ENCODE assay signal across 8 cellular contexts in the genomic region with DNA sequence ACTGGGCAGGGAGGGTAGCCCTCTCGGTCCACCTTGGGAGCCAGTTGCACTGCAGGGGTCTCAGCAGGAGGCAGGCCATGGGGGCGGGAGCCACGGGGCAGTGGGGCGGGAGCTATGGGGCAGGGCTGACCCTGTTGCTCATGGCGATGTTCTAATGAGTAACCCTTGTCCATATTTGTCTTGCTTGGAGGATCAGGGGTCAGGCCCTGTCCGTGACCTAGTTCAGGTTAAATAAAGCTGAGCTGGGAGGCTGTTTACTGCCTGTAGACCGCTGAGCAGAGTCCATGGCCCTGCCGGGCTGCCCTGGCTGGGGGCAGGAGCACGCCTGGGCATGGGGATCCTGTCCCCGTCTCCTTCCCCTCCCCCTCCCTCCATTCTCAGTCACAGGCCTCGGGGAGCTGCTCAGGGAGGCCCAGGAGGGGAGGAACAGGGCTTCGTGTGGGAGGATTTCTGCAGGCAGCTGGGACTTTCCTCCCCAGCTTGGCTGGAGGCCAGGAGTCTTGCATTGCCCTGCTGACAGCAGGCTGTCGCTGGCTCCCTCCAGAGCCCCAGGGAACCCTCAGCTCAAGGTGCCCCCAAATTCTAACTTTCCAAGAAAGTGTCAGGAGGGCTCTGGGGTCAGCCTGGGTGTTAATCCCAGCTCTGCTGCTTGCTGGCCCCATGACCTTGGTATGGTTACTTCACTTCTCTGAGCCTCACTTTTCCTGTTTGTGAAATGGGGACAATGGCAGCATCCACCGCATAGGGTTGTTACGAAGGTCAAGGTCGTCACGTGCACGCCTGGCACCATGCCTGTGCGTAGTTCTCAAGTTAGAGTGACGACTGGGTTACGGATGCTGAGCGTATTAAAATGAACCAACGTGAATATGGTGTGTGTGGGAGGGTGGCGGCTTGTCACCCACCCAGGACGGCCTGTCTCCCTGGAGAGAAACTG. TPM values are rescaled to one million over a fixed set of nuclear protein-coding genes. Genes with fewer than 3 reads are reported as not detected.
DNase-seq lines count a peak whose midpoint lies in the region; ATAC-seq lines count a peak whose summit lies in the region.

No MANE protein-coding gene starts in this region.

- H3K27ac Mint-ChIP-seq in activated naive CD8-positive, alpha-beta T cell treated with anti-CD3 and anti-CD28 coated beads for 36 hours, result peak overlapping the region; percentile 34
- peak overlapping the region; percentile 70 for H3K27ac Mint-ChIP-seq in stimulated activated memory B cell treated with anti-CD40 and anti-IgM and Interleukin-4, amounts not matched to agents 10 μg/mL and 1 μg/mL and 100 μg/mL, for 72 hours

- H3K27me3 Mint-ChIP-seq in activated naive CD8-positive, alpha-beta T cell treated with anti-CD3 and anti-CD28 coated beads for 36 hours, result no peaks in the 10 kb centered on the region
- H3K27me3 Mint-ChIP-seq in stimulated activated memory B cell treated with anti-CD40 and anti-IgM and Interleukin-4, amounts not matched to agents 10 μg/mL and 1 μg/mL and 100 μg/mL, for 72 hours, result no peaks in the 10 kb centered on the region

- ATAC-seq in stimulated activated memory B cell treated with anti-CD40 and anti-IgM and Interleukin-4, amounts not matched to agents 10 μg/mL and 1 μg/mL and 100 μg/mL, for 72 hours, result peak; percentile 50
- ATAC-seq in HG02840 (IDR thresholded peaks at IDR 0.05; ENCODE audit: low FRiP score, unreplicated experiment), result no peak

- no peak overlapping the region for H3K4me3 Mint-ChIP-seq in activated naive CD8-positive, alpha-beta T cell treated with anti-CD3 and anti-CD28 coated beads for 36 hours
- peak overlapping the region; percentile 46 for H3K4me3 Mint-ChIP-seq in stimulated activated memory B cell treated with anti-CD40 and anti-IgM and Interleukin-4, amounts not matched to agents 10 μg/mL and 1 μg/mL and 100 μg/mL, for 72 hours

- H3K4me1 Mint-ChIP-seq in activated naive CD8-positive, alpha-beta T cell treated with anti-CD3 and anti-CD28 coated beads for 36 hours, result peaks cover 9% of the 10 kb centered on the region
- H3K4me1 Mint-ChIP-seq in stimulated activated memory B cell treated with anti-CD40 and anti-IgM and Interleukin-4, amounts not matched to agents 10 μg/mL and 1 μg/mL and 100 μg/mL, for 72 hours, result peaks cover 39% of the 10 kb centered on the region

- no peak overlapping the region for H3K9ac ChIP-seq in HUES64 (ENCODE audit: low read depth, low read length)

- H3K9me3 ChIP-seq in HUES64 (ENCODE audit: insufficient read depth, low read depth, low read length), result no peaks in the 10 kb centered on the region

- 0 out of 2 replicates have a peak overlapping the region, but pooled peaks have one; percentile 30 for H3K27ac ChIP-seq in HUES64 (ENCODE audit: low read depth, low read length)

- no peaks in the 10 kb centered on the region for H3K9me3 Mint-ChIP-seq in activated naive CD8-positive, alpha-beta T cell treated with anti-CD3 and anti-CD28 coated beads for 36 hours
- H3K9me3 Mint-ChIP-seq in stimulated activated memory B cell treated with anti-CD40 and anti-IgM and Interleukin-4, amounts not matched to agents 10 μg/mL and 1 μg/mL and 100 μg/mL, for 72 hours, result no peaks in the 10 kb centered on the region

- H3K4me1 ChIP-seq in HUES64 (ENCODE audit: insufficient read depth, low read length), result no peaks in the 10 kb centered on the region

- no peak overlapping the region for H3K4me3 ChIP-seq in HUES64 (ENCODE audit: low read length)

- H3K36me3 ChIP-seq in HUES64 (ENCODE audit: insufficient read depth, low read length), result no peaks in the 10 kb centered on the region

- DNase-seq in AG08396 (ENCODE audit: low spot score), result peak; percentile 60
- peak; percentile 68 for DNase-seq in activated naive CD8-positive, alpha-beta T cell treated with anti-CD3 and anti-CD28 coated beads for 36 hours
- DNase-seq in iPS-NIHi11 (ENCODE audit: low spot score), result peak; percentile 62
- DNase-seq in RKO (ENCODE audit: low spot score), result no peak
- no peak for DNase-seq in SKM-1 treated with dmso at 0.1 percent for 144 hours (lab: John Stamatoyannopoulos, UW; ENCODE audit: unreplicated experiment)

- 77% methylated on average over 24 of the region's 25 CpGs for WGBS in HUES64

- no peaks in the 10 kb centered on the region for H3K27me3 ChIP-seq in HUES64 (ENCODE audit: insufficient read depth, low read length)

- H3K36me3 Mint-ChIP-seq in activated naive CD8-positive, alpha-beta T cell treated with anti-CD3 and anti-CD28 coated beads for 36 hours, result peaks cover 13% of the 10 kb centered on the region
- H3K36me3 Mint-ChIP-seq in stimulated activated memory B cell treated with anti-CD40 and anti-IgM and Interleukin-4, amounts not matched to agents 10 μg/mL and 1 μg/mL and 100 μg/mL, for 72 hours, result peaks cover 44% of the 10 kb centered on the region

RNA-seq across cellular contexts. Expression of a gene that starts 6.1 kb away (rescaled TPM):
- polyA plus RNA-seq in HUES64 (2013, experiment 1 of 2), result 1.0 TPM
- 1.1 TPM for polyA plus RNA-seq in HUES64 (2013, experiment 2 of 2)
- under 1 TPM; 0.08 to 0.12 TPM for total RNA-seq in activated naive CD8-positive, alpha-beta T cell treated with anti-CD3 and anti-CD28 coated beads for 36 hours

RNA-seq across cellular contexts. Expression of a gene that starts 12.1 kb away (rescaled TPM):
- polyA plus RNA-seq in HUES64 (2013, experiment 1 of 2), result 8.6 TPM
- polyA plus RNA-seq in HUES64 (2013, experiment 2 of 2), result 5.3 TPM
- 10 to 100 TPM; 15.2 to 15.5 TPM for total RNA-seq in activated naive CD8-positive, alpha-beta T cell treated with anti-CD3 and anti-CD28 coated beads for 36 hours

RNA-seq across cellular contexts. Expression of a gene that starts 25.2 kb away (rescaled TPM):
- polyA plus RNA-seq in HUES64 (2013, experiment 1 of 2), result 22.2 TPM
- polyA plus RNA-seq in HUES64 (2013, experiment 2 of 2), result 24.5 TPM
- 1 to 10 TPM; 1.8 to 4.4 TPM for total RNA-seq in activated naive CD8-positive, alpha-beta T cell treated with anti-CD3 and anti-CD28 coated beads for 36 hours

RNA-seq across cellular contexts. Expression of a gene that starts 26.4 kb away (rescaled TPM):
- polyA plus RNA-seq in HUES64 (2013, experiment 1 of 2), result 0.15 TPM
- polyA plus RNA-seq in HUES64 (2013, experiment 2 of 2), result 0.32 TPM
- under 1 TPM; 0.04 to 0.06 TPM for total RNA-seq in activated naive CD8-positive, alpha-beta T cell treated with anti-CD3 and anti-CD28 coated beads for 36 hours

RNA-seq across cellular contexts. Expression of a gene that starts 51.9 kb away (rescaled TPM):
- 180 TPM for polyA plus RNA-seq in HUES64 (2013, experiment 1 of 2)
- 184 TPM for polyA plus RNA-seq in HUES64 (2013, experiment 2 of 2)
- total RNA-seq in activated naive CD8-positive, alpha-beta T cell treated with anti-CD3 and anti-CD28 coated beads for 36 hours, result 100 to 1,000 TPM; 418 to 428 TPM

Comparison
In these comparisons a context has a peak if more than half of its experiments do, and no peak if none do; other contexts are left out.
1. DNase-seq: peak in AG08396 (single experiment), activated naive CD8-positive, alpha-beta T cell treated with anti-CD3 and anti-CD28 coated beads for 36 hours (single experiment) and iPS-NIHi11 (single experiment); none in RKO (single experiment) and SKM-1 treated with dmso at 0.1 percent for 144 hours (single experiment).